Comparison of ENCODE assay signal across 8 cellular contexts in the genomic region with DNA sequence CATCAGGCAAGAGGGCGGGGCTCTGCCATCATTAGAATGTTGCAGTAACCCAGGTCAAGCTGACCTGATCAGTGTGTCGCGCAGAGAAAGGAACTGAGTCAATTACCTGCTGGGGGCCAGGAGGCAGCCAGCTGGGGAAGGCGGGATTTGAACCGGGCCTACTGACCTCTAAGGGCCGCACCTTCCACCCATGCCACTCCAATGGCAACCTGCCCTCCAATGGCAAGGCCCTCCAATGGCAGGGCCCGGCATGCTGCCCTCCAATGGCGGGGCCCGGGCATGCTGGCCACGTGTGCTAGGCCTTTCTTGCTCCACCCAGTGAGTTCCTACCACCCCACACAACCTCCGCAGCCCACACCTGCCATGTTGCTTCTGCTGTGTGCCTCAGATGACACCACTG.
"Had no signal": no experiment of that assay in that cellular context is flagged by ENCODE, and none has a peak within 500 bp of the region (broad histone marks: within the 10 kb centered on the region; RNA-seq: fewer than 3 reads in every experiment).

No MANE protein-coding gene starts in this region.

- H3K9me3 Mint-ChIP-seq: H9 had no signal

- H3K36me3 Mint-ChIP-seq: IgD-negative memory B cell had no signal

- H3K4me1 Mint-ChIP-seq: H9, IgD-negative memory B cell had no signal

- H3K27ac Mint-ChIP-seq: HFFc6, IgD-negative memory B cell had no signal

- H3K4me3 Mint-ChIP-seq: H9, HFFc6, IgD-negative memory B cell had no signal

- DNase-seq: GOT3, H9, HCEC 1CT, HFFc6, KBM-7 had no signal

- ATAC-seq: HepG2 had no signal

- H3K27ac ChIP-seq: HL-60 had no signal

- H3K27me3 Mint-ChIP-seq: IgD-negative memory B cell had no signal
